In the genomic region with DNA sequence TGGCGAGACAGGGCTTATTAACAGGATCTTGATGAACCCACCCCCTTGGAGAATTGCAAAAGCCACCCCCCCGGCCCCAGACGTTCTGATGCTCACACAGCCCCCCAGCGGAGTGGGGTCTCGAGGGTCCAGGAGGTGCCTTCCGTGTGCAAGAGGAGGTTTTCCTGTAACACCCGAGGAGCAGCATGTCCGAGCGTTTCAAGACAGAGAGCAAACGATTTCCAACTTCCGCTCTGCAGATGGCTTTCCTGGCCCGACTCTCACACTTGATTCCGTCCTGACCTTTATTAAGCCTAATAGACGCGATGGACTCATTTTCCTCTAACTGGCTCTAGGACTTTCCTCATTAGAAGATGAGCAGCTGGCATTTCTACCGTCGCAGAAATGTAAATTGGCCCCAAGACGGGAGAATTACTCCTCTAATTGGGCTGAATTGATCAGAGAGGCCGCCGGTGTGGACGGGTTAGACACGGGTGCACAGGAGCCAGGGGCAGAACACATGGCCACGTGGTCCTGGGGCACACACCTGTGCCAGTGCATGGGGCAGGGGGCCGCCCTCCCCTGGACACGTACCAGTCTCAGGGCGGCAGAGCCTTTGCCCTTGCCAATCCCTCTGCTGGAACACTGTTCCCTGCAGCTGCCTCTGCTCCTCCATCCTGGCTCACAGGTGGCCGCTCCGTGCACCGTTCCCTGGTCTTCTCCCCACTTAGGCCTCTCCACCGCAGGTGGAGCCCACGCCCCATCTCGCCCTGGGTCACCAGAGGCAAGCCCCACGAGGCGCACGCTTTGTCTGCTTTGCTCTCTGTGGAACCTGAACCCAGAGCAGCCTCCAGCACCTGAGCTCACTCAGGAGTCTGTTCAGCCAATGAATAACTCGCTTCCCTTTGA, we compare ENCODE assay signal across 22 cellular contexts.
"Had no signal": no experiment of that assay in that cellular context is flagged by ENCODE, and none has a peak within 500 bp of the region (broad histone marks: within the 10 kb centered on the region; RNA-seq: fewer than 3 reads in every experiment).

No MANE protein-coding gene starts in this region.

- ATAC-seq: esophagus mucosa; left ventricle myocardium superior; stimulated activated naive CD8-positive, alpha-beta T cell treated with anti-CD3 and anti-CD28 coated beads, Interleukin-15, Interleukin-2, amounts not matched to agents 100 U/mL and 50 U/mL, for 24 hours had no signal

- DNase-seq: caudate nucleus; effector memory CD4-positive, alpha-beta T cell; islet precursor cell; left ventricle myocardium superior; mesenchymal stem cell; midbrain; naive B cell; nucleus accumbens; ovary; stimulated activated CD4-positive, alpha-beta T cell treated with anti-CD3 and anti-CD28 coated beads, Interleukin-2, amount 100 ng/mL, for 48 hours; stimulated activated naive CD8-positive, alpha-beta T cell treated with anti-CD3 and anti-CD28 coated beads, Interleukin-15, Interleukin-2, amounts not matched to agents 100 U/mL and 50 U/mL, for 24 hours had no signal

- H3K9me3 Mint-ChIP-seq: naive B cell, type B pancreatic cell had no signal

- FAIRE-seq: endometrium, frontal cortex, urothelium cell line had no signal

- H3K27me3 ChIP-seq: ovary, right lobe of liver, thyroid gland had no signal

- H3K36me3 Mint-ChIP-seq: naive B cell, type B pancreatic cell had no signal

- H3K9me3 ChIP-seq: ovary, right lobe of liver, suprapubic skin, thyroid gland had no signal

- H3K4me1 ChIP-seq: right lobe of liver had no signal

- H3K27ac Mint-ChIP-seq: naive B cell, progenitor cell of endocrine pancreas, type B pancreatic cell had no signal

- H3K4me1 Mint-ChIP-seq: naive B cell had no signal

- H3K27ac ChIP-seq: ovary, right lobe of liver, skin epidermis, suprapubic skin had no signal

- H3K4me3 ChIP-seq: lung, ovary, right lobe of liver, skin epidermis, suprapubic skin, thyroid gland had no signal

- H3K4me3 Mint-ChIP-seq: naive B cell, type B pancreatic cell had no signal

- H3K36me3 ChIP-seq: ovary, right lobe of liver, suprapubic skin, thyroid gland had no signal
